Comparison of ENCODE assay signal across 1 cellular context in the genomic region with DNA sequence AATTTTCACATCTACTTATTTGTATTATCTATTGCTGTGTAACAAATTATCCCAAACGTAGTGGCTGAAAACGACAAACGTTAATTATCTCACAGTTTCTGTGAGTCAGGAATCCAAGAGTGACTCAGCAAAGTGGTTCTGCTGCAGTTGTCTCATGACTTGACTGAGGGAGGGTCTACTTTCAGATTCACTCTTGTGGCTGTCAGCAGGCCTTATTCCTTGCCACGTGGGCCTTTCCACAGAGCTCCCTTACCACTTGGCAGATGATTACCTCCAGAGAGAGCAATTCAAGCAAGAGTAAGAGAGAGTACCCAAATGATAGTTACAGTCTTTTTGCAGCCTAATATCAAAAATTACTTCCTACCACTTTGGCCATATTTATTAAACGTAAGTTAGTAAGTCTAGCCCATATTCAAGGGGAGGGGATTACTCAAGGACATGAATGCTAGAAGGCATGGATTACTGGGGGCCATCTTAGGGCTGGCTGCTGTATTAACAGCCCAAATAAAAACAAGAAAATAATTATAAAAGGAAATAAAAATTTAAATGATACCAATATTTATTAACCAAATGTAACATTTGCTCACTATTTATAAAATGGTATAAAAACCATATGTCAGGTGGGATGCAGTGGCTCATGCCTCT.
TF ChIP-seq lines count a peak whose summit lies in the region.

No MANE protein-coding gene starts in this region.

TF ChIP-seq in K562, 482 proteins besides CTCF, POLR2A, EP300 and RAD21 (continued from another document and continues in another):
- TF ChIP-seq, protein P1, sequence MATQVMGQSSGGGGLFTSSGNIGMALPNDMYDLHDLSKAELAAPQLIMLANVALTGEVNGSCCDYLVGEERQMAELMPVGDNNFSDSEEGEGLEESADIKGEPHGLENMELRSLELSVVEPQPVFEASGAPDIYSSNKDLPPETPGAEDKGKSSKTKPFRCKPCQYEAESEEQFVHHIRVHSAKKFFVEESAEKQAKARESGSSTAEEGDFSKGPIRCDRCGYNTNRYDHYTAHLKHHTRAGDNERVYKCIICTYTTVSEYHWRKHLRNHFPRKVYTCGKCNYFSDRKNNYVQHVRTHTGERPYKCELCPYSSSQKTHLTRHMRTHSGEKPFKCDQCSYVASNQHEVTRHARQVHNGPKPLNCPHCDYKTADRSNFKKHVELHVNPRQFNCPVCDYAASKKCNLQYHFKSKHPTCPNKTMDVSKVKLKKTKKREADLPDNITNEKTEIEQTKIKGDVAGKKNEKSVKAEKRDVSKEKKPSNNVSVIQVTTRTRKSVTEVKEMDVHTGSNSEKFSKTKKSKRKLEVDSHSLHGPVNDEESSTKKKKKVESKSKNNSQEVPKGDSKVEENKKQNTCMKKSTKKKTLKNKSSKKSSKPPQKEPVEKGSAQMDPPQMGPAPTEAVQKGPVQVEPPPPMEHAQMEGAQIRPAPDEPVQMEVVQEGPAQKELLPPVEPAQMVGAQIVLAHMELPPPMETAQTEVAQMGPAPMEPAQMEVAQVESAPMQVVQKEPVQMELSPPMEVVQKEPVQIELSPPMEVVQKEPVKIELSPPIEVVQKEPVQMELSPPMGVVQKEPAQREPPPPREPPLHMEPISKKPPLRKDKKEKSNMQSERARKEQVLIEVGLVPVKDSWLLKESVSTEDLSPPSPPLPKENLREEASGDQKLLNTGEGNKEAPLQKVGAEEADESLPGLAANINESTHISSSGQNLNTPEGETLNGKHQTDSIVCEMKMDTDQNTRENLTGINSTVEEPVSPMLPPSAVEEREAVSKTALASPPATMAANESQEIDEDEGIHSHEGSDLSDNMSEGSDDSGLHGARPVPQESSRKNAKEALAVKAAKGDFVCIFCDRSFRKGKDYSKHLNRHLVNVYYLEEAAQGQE (CRISPR knock-in tag; IDR thresholded peaks at IDR 0.05; ENCODE audit: low read depth) = no peak
- no peak for TF ChIP-seq GABPB2 (CRISPR knock-in tag; conservative IDR thresholded peaks at IDR 0.05)
- TF ChIP-seq U2AF1 (optimal IDR thresholded peaks at IDR 0.05; ENCODE audit: low read depth, low read length) = no peak
- TF ChIP-seq, protein P2, sequence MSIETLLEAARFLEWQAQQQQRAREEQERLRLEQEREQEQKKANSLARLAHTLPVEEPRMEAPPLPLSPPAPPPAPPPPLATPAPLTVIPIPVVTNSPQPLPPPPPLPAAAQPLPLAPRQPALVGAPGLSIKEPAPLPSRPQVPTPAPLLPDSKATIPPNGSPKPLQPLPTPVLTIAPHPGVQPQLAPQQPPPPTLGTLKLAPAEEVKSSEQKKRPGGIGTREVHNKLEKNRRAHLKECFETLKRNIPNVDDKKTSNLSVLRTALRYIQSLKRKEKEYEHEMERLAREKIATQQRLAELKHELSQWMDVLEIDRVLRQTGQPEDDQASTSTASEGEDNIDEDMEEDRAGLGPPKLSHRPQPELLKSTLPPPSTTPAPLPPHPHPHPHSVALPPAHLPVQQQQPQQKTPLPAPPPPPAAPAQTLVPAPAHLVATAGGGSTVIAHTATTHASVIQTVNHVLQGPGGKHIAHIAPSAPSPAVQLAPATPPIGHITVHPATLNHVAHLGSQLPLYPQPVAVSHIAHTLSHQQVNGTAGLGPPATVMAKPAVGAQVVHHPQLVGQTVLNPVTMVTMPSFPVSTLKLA (conservative IDR thresholded peaks at IDR 0.05) = peak; percentile 85 to 90
- TF ChIP-seq ZNF668 (CRISPR knock-in tag; IDR thresholded peaks at IDR 0.05) = no peak
- no peak for TF ChIP-seq TFAM (CRISPR knock-in tag; conservative IDR thresholded peaks at IDR 0.05)
- peak; percentile 87 for TF ChIP-seq JUND (IDR thresholded peaks at IDR 0.05; ENCODE audit: borderline replicate concordance, low read depth, low read length)
- TF ChIP-seq JUND (tag; IDR thresholded peaks at IDR 0.05; ENCODE audit: borderline replicate concordance, low read depth, low read length) = peak; percentile 80; the same call in 1 of the 3 replicates
- TF ChIP-seq ATF7 (IDR thresholded peaks at IDR 0.05) = peak; percentile 53; the same call in 1 of the 2 replicates
- TF ChIP-seq GATA2 (CRISPR knock-in tag; IDR thresholded peaks at IDR 0.05) = no peak
- TF ChIP-seq ZNF354B (CRISPR knock-in tag; IDR thresholded peaks at IDR 0.05) = no peak
- TF ChIP-seq, protein P3, sequence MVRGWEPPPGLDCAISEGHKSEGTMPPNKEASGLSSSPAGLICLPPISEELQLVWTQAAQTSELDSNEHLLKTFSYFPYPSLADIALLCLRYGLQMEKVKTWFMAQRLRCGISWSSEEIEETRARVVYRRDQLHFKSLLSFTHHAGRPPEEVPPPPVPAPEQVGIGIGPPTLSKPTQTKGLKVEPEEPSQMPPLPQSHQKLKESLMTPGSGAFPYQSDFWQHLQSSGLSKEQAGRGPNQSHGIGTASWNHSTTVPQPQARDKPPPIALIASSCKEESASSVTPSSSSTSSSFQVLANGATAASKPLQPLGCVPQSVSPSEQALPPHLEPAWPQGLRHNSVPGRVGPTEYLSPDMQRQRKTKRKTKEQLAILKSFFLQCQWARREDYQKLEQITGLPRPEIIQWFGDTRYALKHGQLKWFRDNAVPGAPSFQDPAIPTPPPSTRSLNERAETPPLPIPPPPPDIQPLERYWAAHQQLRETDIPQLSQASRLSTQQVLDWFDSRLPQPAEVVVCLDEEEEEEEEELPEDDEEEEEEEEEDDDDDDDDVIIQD (CRISPR knock-in tag; IDR thresholded peaks at IDR 0.05) = no peak
- TF ChIP-seq HDAC3 (IDR thresholded peaks at IDR 0.05; ENCODE audit: borderline replicate concordance, partially characterized antibody) = no peak
- peak; percentile 83 for TF ChIP-seq EP400 (IDR thresholded peaks at IDR 0.05)
- no peak for TF ChIP-seq ZNF239 (CRISPR knock-in tag; IDR thresholded peaks at IDR 0.05)
- TF ChIP-seq FOXK2 (conservative IDR thresholded peaks at IDR 0.05 in 1 of 2, IDR thresholded peaks at IDR 0.05 in 1 of 2; ENCODE audit: low read depth in 2 of 2) = 0 out of 4 replicates have a peak, but pooled peaks of 1 of the 2 experiments have one; percentile 14
- no peak for TF ChIP-seq KLF13 (tag; IDR thresholded peaks at IDR 0.05; ENCODE audit: borderline replicate concordance, low read depth)
- no peak for TF ChIP-seq NCOA6 (IDR thresholded peaks at IDR 0.05)
- TF ChIP-seq KAT2B (IDR thresholded peaks at IDR 0.05; ENCODE audit: low read depth, low read length) = no peak
- TF ChIP-seq, protein P4, sequence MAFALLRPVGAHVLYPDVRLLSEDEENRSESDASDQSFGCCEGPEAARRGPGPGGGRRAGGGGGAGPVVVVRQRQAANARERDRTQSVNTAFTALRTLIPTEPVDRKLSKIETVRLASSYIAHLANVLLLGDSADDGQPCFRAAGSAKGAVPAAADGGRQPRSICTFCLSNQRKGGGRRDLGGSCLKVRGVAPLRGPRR (CRISPR knock-in tag; IDR thresholded peaks at IDR 0.05) = peak; percentile 67; the same call in 1 of the 2 replicates
- TF ChIP-seq BACH1 (tag; IDR thresholded peaks at IDR 0.05) = peak; percentile 99
- TF ChIP-seq RBM39 (optimal IDR thresholded peaks at IDR 0.05; ENCODE audit: low read depth, low read length) = no peak
- 0 out of 4 replicates have a peak, but pooled peaks of 1 of the 2 experiments have one; percentile 14 for TF ChIP-seq SRF (CRISPR knock-in tag; IDR thresholded peaks at IDR 0.05)
- TF ChIP-seq, protein P5, sequence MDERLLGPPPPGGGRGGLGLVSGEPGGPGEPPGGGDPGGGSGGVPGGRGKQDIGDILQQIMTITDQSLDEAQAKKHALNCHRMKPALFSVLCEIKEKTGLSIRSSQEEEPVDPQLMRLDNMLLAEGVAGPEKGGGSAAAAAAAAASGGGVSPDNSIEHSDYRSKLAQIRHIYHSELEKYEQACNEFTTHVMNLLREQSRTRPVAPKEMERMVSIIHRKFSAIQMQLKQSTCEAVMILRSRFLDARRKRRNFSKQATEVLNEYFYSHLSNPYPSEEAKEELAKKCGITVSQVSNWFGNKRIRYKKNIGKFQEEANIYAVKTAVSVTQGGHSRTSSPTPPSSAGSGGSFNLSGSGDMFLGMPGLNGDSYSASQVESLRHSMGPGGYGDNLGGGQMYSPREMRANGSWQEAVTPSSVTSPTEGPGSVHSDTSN (CRISPR knock-in tag; IDR thresholded peaks at IDR 0.05; ENCODE audit: low read depth) = no peak
- TF ChIP-seq, protein P5 (tag; conservative IDR thresholded peaks at IDR 0.05; ENCODE audit: low read depth) = peak; percentile 42; the same call in 1 of the 2 replicates
- TF ChIP-seq CBX2 (IDR thresholded peaks at IDR 0.05; ENCODE audit: insufficient read depth, low read length, poor library complexity, severe bottlenecking) = no peak
- TF ChIP-seq KLF10 (CRISPR knock-in tag; IDR thresholded peaks at IDR 0.05) = no peak
- TF ChIP-seq, protein P6, sequence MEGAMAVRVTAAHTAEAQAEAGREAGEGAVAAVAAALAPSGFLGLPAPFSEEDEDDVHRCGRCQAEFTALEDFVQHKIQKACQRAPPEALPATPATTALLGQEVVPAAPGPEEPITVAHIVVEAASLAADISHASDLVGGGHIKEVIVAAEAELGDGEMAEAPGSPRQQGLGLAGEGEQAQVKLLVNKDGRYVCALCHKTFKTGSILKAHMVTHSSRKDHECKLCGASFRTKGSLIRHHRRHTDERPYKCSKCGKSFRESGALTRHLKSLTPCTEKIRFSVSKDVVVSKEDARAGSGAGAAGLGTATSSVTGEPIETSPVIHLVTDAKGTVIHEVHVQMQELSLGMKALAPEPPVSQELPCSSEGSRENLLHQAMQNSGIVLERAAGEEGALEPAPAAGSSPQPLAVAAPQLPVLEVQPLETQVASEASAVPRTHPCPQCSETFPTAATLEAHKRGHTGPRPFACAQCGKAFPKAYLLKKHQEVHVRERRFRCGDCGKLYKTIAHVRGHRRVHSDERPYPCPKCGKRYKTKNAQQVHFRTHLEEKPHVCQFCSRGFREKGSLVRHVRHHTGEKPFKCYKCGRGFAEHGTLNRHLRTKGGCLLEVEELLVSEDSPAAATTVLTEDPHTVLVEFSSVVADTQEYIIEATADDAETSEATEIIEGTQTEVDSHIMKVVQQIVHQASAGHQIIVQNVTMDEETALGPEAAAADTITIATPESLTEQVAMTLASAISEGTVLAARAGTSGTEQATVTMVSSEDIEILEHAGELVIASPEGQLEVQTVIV (CRISPR knock-in tag; IDR thresholded peaks at IDR 0.05; ENCODE audit: borderline replicate concordance) = no peak
- TF ChIP-seq ZNF780A (CRISPR knock-in tag; IDR thresholded peaks at IDR 0.05) = no peak
- no peak for TF ChIP-seq PRPF4 (IDR thresholded peaks at IDR 0.05; ENCODE audit: insufficient read depth, low read depth, low read length, poor library complexity, severe bottlenecking)
- TF ChIP-seq, protein P7, sequence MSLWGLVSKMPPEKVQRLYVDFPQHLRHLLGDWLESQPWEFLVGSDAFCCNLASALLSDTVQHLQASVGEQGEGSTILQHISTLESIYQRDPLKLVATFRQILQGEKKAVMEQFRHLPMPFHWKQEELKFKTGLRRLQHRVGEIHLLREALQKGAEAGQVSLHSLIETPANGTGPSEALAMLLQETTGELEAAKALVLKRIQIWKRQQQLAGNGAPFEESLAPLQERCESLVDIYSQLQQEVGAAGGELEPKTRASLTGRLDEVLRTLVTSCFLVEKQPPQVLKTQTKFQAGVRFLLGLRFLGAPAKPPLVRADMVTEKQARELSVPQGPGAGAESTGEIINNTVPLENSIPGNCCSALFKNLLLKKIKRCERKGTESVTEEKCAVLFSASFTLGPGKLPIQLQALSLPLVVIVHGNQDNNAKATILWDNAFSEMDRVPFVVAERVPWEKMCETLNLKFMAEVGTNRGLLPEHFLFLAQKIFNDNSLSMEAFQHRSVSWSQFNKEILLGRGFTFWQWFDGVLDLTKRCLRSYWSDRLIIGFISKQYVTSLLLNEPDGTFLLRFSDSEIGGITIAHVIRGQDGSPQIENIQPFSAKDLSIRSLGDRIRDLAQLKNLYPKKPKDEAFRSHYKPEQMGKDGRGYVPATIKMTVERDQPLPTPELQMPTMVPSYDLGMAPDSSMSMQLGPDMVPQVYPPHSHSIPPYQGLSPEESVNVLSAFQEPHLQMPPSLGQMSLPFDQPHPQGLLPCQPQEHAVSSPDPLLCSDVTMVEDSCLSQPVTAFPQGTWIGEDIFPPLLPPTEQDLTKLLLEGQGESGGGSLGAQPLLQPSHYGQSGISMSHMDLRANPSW (CRISPR knock-in tag; IDR thresholded peaks at IDR 0.05) = no peak
- TF ChIP-seq RCOR1 (IDR thresholded peaks at IDR 0.05; ENCODE audit: borderline replicate concordance in 1 of 2, low read depth in 2 of 2, low read length in 2 of 2) = peak in 1 of 2 experiments; percentile 28; a peak in 1 of 4 replicates
- 0 out of 2 replicates have a peak, but pooled peaks have one; percentile 23 for TF ChIP-seq KLF1 (tag; IDR thresholded peaks at IDR 0.05)
- TF ChIP-seq, protein P8, sequence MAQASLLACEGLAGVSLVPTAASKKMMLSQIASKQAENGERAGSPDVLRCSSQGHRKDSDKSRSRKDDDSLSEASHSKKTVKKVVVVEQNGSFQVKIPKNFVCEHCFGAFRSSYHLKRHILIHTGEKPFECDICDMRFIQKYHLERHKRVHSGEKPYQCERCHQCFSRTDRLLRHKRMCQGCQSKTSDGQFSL (CRISPR knock-in tag; IDR thresholded peaks at IDR 0.05) = no peak
- TF ChIP-seq, protein P8 (tag; IDR thresholded peaks at IDR 0.05) = no peak
- no peak for TF ChIP-seq SIN3B (IDR thresholded peaks at IDR 0.05; ENCODE audit: low read depth)
- peak; percentile 56; the same call in 1 of the 2 replicates for TF ChIP-seq SMARCC2 (IDR thresholded peaks at IDR 0.05; ENCODE audit: low read depth)
- no peak for TF ChIP-seq EHMT2 (IDR thresholded peaks at IDR 0.05)
- no peak for TF ChIP-seq TAL1 (IDR thresholded peaks at IDR 0.05)
- no peak for TF ChIP-seq POLR2B (IDR thresholded peaks at IDR 0.05; ENCODE audit: low read depth, partially characterized antibody)
